ENCODE assay signal across 23 cellular contexts in genomic region chr10:112624546-112625048, GRCh38.
"Had no signal": no experiment of that assay in that cellular context is flagged by ENCODE, and none has a peak within 500 bp of the region (broad histone marks: within the 10 kb centered on the region; RNA-seq: fewer than 3 reads in every experiment).

No MANE protein-coding gene starts in this region.

- H3K4me3 ChIP-seq: ovary, psoas muscle, smooth muscle cell, thoracic aorta, upper lobe of left lung had no signal

- H3K4me2 ChIP-seq: smooth muscle cell had no signal

- H3K27ac Mint-ChIP-seq: activated CD4-positive, alpha-beta T cell treated with anti-CD3 and anti-CD28 coated beads, Interleukin-2, amount 10 ng/mL, durations not matched to agents 7 days and 5 days; activated CD8-positive, alpha-beta T cell treated with anti-CD3 and anti-CD28 coated beads for 36 hours; activated naive CD8-positive, alpha-beta T cell; activated T-helper 1 cell treated with anti-CD3 and anti-CD28 coated beads, Interleukin-12 subunit alpha, Interleukin-12 subunit beta, Interleukin-2, Interleukin-4 antibody, amounts not matched to agents 30 ng/mL and 10 ng/mL and 1 ng/mL, durations not matched to agents 14 hours and 24 hours and 36 hours; nephron; stimulated activated naive B cell treated with anti-CD40 and anti-IgM and Interleukin-4, amounts not matched to agents 10 μg/mL and 1 μg/mL and 100 μg/mL, for 72 hours; T-cell; T-helper 2 cell treated with Interferon-gamma antibody and Interleukin-4, amounts not matched to agents 5 μg/mL and 100 μg/mL, for 36 hours had no signal

- H3K27ac ChIP-seq: neutrophil, ovary, psoas muscle, thoracic aorta, upper lobe of left lung, VCaP had no signal

- H3K36me3 ChIP-seq: neutrophil, ovary, thoracic aorta, upper lobe of left lung had no signal

- H3K4me1 ChIP-seq: psoas muscle, upper lobe of left lung had no signal

- H3K4me1 Mint-ChIP-seq: activated CD4-positive, alpha-beta T cell treated with anti-CD3 and anti-CD28 coated beads, Interleukin-2, amount 10 ng/mL, durations not matched to agents 7 days and 5 days; stimulated activated naive B cell treated with anti-CD40 and anti-IgM and Interleukin-4, amounts not matched to agents 10 μg/mL and 1 μg/mL and 100 μg/mL, for 72 hours; T-cell had no signal

- H3K4me3 Mint-ChIP-seq: activated CD4-positive, alpha-beta T cell treated with anti-CD3 and anti-CD28 coated beads, Interleukin-2, amount 10 ng/mL, durations not matched to agents 7 days and 5 days; activated CD8-positive, alpha-beta T cell treated with anti-CD3 and anti-CD28 coated beads for 36 hours; activated naive CD8-positive, alpha-beta T cell; activated T-helper 1 cell treated with anti-CD3 and anti-CD28 coated beads, Interleukin-12 subunit alpha, Interleukin-12 subunit beta, Interleukin-2, Interleukin-4 antibody, amounts not matched to agents 30 ng/mL and 10 ng/mL and 1 ng/mL, durations not matched to agents 14 hours and 24 hours and 36 hours; nephron; stimulated activated naive B cell treated with anti-CD40 and anti-IgM and Interleukin-4, amounts not matched to agents 10 μg/mL and 1 μg/mL and 100 μg/mL, for 72 hours; T-cell; T-helper 2 cell treated with Interferon-gamma antibody and Interleukin-4, amounts not matched to agents 5 μg/mL and 100 μg/mL, for 36 hours had no signal

- DNase-seq: activated CD4-positive, alpha-beta T cell treated with anti-CD3 and anti-CD28 coated beads, Interleukin-2, amount 10 ng/mL, durations not matched to agents 7 days and 5 days; activated CD4-positive, CD25-positive, alpha-beta regulatory T cell treated with anti-CD3 and anti-CD28 coated beads, Interleukin-2, amount 50 U/mL, for 72 hours; activated CD8-positive, alpha-beta T cell treated with anti-CD3 and anti-CD28 coated beads for 36 hours; activated gamma-delta T cell treated with Interleukin-2 at 50 U/mL for 16 hours; amniotic stem cell; cortex of kidney; hypothalamus; left ventricle myocardium superior; ovary; psoas muscle; stimulated activated CD4-positive, alpha-beta T cell treated with anti-CD3 and anti-CD28 coated beads, Interleukin-2, amount 100 ng/mL, for 48 hours; stimulated activated CD8-positive, alpha-beta memory T cell treated with anti-CD3 and anti-CD28 coated beads, Interleukin-4, amount 100 ng/mL, for 48 hours; stimulated activated naive B cell treated with anti-CD40 and anti-IgM and Interleukin-4, amounts not matched to agents 10 μg/mL and 1 μg/mL and 100 μg/mL, for 72 hours; T-cell had no signal

- H3K27me3 ChIP-seq: neutrophil, ovary, upper lobe of left lung had no signal

- H3K9me3 ChIP-seq: neutrophil, ovary, psoas muscle, thoracic aorta, upper lobe of left lung had no signal

- H3K9me3 Mint-ChIP-seq: activated CD4-positive, alpha-beta T cell treated with anti-CD3 and anti-CD28 coated beads, Interleukin-2, amount 10 ng/mL, durations not matched to agents 7 days and 5 days; activated CD8-positive, alpha-beta T cell treated with anti-CD3 and anti-CD28 coated beads for 36 hours; activated T-helper 1 cell treated with anti-CD3 and anti-CD28 coated beads, Interleukin-12 subunit alpha, Interleukin-12 subunit beta, Interleukin-2, Interleukin-4 antibody, amounts not matched to agents 30 ng/mL and 10 ng/mL and 1 ng/mL, durations not matched to agents 14 hours and 24 hours and 36 hours; nephron; T-cell; T-helper 2 cell treated with Interferon-gamma antibody and Interleukin-4, amounts not matched to agents 5 μg/mL and 100 μg/mL, for 36 hours had no signal

- H3K27me3 Mint-ChIP-seq: activated CD4-positive, alpha-beta T cell treated with anti-CD3 and anti-CD28 coated beads, Interleukin-2, amount 10 ng/mL, durations not matched to agents 7 days and 5 days; activated CD8-positive, alpha-beta T cell treated with anti-CD3 and anti-CD28 coated beads for 36 hours; activated naive CD8-positive, alpha-beta T cell; stimulated activated naive B cell treated with anti-CD40 and anti-IgM and Interleukin-4, amounts not matched to agents 10 μg/mL and 1 μg/mL and 100 μg/mL, for 72 hours; T-cell had no signal
